1 cellular context compared by ENCODE assay signal in the genomic region with DNA sequence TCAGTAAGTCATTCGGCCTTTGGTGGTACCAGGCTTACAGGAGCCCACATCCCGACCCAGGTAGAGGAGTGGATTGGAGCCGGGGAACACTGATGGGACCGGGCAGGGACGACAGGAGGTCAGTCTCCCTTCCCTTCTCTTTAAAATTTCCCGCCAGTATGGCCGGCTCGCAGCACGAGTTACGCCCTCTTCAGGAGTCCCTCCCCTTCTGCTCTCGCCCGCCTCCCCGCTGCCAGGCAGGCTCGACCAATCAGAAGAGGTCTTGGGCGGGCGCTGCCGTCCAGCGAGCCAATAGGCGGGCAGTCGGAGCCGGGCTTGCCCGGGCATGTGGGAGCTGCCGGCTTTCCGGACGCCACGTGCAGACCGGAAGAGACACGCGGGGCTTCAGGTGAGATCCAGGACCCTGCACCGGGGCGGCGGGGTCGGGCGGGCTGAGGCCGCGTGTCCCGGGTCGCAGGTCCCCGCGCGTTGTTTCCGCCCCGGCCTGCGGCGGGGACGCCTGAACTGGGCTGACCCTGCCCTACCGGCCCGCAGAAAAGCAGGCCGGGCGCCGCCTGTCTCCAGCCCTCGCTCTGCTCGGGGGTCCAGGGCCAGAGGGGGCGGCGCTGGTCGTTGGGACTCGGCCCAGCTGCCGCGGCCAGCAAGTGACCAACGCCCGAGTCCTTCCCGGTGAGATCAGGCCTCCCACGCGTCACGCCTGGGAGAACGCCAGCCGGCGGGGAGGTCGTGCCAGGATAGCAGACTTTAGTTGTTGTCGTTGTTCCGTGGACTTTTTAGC.
A peak's percentile ranks its signal among the peaks of the same experiment; 100 is the strongest.
TF ChIP-seq lines count a peak whose summit lies in the region.

A gene with protein sequence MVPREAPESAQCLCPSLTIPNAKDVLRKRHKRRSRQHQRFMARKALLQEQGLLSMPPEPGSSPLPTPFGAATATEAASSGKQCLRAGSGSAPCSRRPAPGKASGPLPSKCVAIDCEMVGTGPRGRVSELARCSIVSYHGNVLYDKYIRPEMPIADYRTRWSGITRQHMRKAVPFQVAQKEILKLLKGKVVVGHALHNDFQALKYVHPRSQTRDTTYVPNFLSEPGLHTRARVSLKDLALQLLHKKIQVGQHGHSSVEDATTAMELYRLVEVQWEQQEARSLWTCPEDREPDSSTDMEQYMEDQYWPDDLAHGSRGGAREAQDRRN (plus strand): TSS at position 346 of the 778 bp plus-strand sequence. CDS start 4,870 bp downstream, outside the sequence.

TF ChIP-seq in GM23338, 12 proteins besides CTCF, POLR2A, EP300 and RAD21 (continued from another document):
- TF ChIP-seq, protein P1, sequence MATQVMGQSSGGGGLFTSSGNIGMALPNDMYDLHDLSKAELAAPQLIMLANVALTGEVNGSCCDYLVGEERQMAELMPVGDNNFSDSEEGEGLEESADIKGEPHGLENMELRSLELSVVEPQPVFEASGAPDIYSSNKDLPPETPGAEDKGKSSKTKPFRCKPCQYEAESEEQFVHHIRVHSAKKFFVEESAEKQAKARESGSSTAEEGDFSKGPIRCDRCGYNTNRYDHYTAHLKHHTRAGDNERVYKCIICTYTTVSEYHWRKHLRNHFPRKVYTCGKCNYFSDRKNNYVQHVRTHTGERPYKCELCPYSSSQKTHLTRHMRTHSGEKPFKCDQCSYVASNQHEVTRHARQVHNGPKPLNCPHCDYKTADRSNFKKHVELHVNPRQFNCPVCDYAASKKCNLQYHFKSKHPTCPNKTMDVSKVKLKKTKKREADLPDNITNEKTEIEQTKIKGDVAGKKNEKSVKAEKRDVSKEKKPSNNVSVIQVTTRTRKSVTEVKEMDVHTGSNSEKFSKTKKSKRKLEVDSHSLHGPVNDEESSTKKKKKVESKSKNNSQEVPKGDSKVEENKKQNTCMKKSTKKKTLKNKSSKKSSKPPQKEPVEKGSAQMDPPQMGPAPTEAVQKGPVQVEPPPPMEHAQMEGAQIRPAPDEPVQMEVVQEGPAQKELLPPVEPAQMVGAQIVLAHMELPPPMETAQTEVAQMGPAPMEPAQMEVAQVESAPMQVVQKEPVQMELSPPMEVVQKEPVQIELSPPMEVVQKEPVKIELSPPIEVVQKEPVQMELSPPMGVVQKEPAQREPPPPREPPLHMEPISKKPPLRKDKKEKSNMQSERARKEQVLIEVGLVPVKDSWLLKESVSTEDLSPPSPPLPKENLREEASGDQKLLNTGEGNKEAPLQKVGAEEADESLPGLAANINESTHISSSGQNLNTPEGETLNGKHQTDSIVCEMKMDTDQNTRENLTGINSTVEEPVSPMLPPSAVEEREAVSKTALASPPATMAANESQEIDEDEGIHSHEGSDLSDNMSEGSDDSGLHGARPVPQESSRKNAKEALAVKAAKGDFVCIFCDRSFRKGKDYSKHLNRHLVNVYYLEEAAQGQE (IDR thresholded peaks at IDR 0.05; ENCODE audit: unreplicated experiment) = peak; percentile 36
- no peak for TF ChIP-seq NANOG (IDR thresholded peaks at IDR 0.05; ENCODE audit: borderline replicate concordance)
- peak; percentile 83 for TF ChIP-seq POLR2AphosphoS5 (IDR thresholded peaks at IDR 0.05; ENCODE audit: low read depth)
TF ChIP-seq in GM23338: peak in this region for 3.
